In genomic region chr12:122452701-122453285, GRCh38 we compare ENCODE assay signal across 11 cellular contexts. TPM values are rescaled to one million over a fixed set of nuclear protein-coding genes. Genes with fewer than 3 reads are reported as not detected.
A peak's percentile ranks its signal among the peaks of the same experiment; 100 is the strongest.
DNase-seq lines count a peak whose midpoint lies in the region; ATAC-seq and TF ChIP-seq lines count a peak whose summit lies in the region.
"Had no signal": no experiment of that assay in that cellular context is flagged by ENCODE, and none has a peak within 500 bp of the region (broad histone marks: within the 10 kb centered on the region; RNA-seq: fewer than 3 reads in every experiment).

No MANE protein-coding gene starts in this region.

- peak overlapping the region; percentile 81 to 84 for H3K4me3 Mint-ChIP-seq in stimulated activated naive CD8-positive, alpha-beta T cell treated with anti-CD3 and anti-CD28 coated beads, Interleukin-15, amount 100 ng/mL, for 72 hours
- H3K4me3 Mint-ChIP-seq: neural crest cell had no signal

- H3K4me1 Mint-ChIP-seq in stimulated activated naive CD8-positive, alpha-beta T cell treated with anti-CD3 and anti-CD28 coated beads, Interleukin-15, amount 100 ng/mL, for 72 hours = peaks cover 26% of the 10 kb centered on the region

- TF ChIP-seq CTCF in Peyer's patch (IDR thresholded peaks at IDR 0.05) = no peak

- DNase-seq in activated T-cell treated with anti-CD3 and anti-CD28 coated beads, Interleukin-2, amount 50 U/mL, for 1 hour = peak; percentile 29
- DNase-seq in activated T-cell treated with anti-CD3 and anti-CD28 coated beads for 4 hours = no peak
- no peak for DNase-seq in Peyer's patch
- DNase-seq in effector memory CD4-positive, alpha-beta T cell = no peak
- DNase-seq in stimulated activated naive CD8-positive, alpha-beta T cell treated with anti-CD3 and anti-CD28 coated beads, Interleukin-15, amount 100 ng/mL, for 72 hours = peak; percentile 24 to 33
- no peak for DNase-seq in GF-D8 (lab: John Stamatoyannopoulos, UW)
- DNase-seq in iPS-NIHi11 (ENCODE audit: low spot score) = no peak
- no peak for DNase-seq in epidermal melanocyte (ENCODE audit: insufficient read length, low spot score)
- DNase-seq: left ventricle myocardium inferior, PC-3 had no signal

- peaks cover 0 to 6% (median 4%) of the 10 kb centered on the region in 4 donors for H3K4me1 ChIP-seq in Peyer's patch
- H3K4me1 ChIP-seq in effector memory CD4-positive, alpha-beta T cell (ENCODE audit: control insufficient read depth, insufficient read depth, low read length, poor library complexity, severe bottlenecking) = peaks cover 21% of the 10 kb centered on the region
- H3K4me1 ChIP-seq: left ventricle myocardium inferior had no signal

- no peak for TF ChIP-seq POLR2A in Peyer's patch (IDR thresholded peaks at IDR 0.05)

- H3K27ac Mint-ChIP-seq in stimulated activated naive CD8-positive, alpha-beta T cell treated with anti-CD3 and anti-CD28 coated beads, Interleukin-15, amount 100 ng/mL, for 72 hours = peak overlapping the region; percentile 98 to 99

- no peaks in the 10 kb centered on the region for H3K9me3 Mint-ChIP-seq in stimulated activated naive CD8-positive, alpha-beta T cell treated with anti-CD3 and anti-CD28 coated beads, Interleukin-15, amount 100 ng/mL, for 72 hours
- H3K9me3 Mint-ChIP-seq: neural crest cell had no signal

- H3K4me3 ChIP-seq in Peyer's patch = no peak overlapping the region
- no peak overlapping the region for H3K4me3 ChIP-seq in effector memory CD4-positive, alpha-beta T cell (ENCODE audit: insufficient read depth, low read depth, low read length, poor library complexity, severe bottlenecking)
- H3K4me3 ChIP-seq: left ventricle myocardium inferior had no signal

- ATAC-seq in stimulated activated naive CD8-positive, alpha-beta T cell treated with anti-CD3 and anti-CD28 coated beads, Interleukin-15, amount 100 ng/mL, for 72 hours = peak; percentile 29
- ATAC-seq: PC-3 had no signal

- H3K27me3 ChIP-seq in Peyer's patch = no peaks in the 10 kb centered on the region
- H3K27me3 ChIP-seq in effector memory CD4-positive, alpha-beta T cell (replicated peaks; ENCODE audit: control insufficient read depth, insufficient read depth, low read length, poor library complexity, severe bottlenecking) = no peaks in the 10 kb centered on the region

- no peaks in the 10 kb centered on the region for H3K36me3 ChIP-seq in Peyer's patch
- H3K36me3 ChIP-seq in effector memory CD4-positive, alpha-beta T cell (ENCODE audit: control insufficient read depth, insufficient read depth, low read length) = no peaks in the 10 kb centered on the region
- H3K36me3 ChIP-seq: left ventricle myocardium inferior had no signal

- peak overlapping the region; percentile 41 to 73 (median 50) for H3K27ac ChIP-seq in Peyer's patch
- H3K27ac ChIP-seq in effector memory CD4-positive, alpha-beta T cell (ENCODE audit: insufficient read depth, low read length, poor library complexity, severe bottlenecking) = peak overlapping the region; percentile 46
- H3K27ac ChIP-seq: left ventricle myocardium inferior had no signal

- H3K27me3 Mint-ChIP-seq in stimulated activated naive CD8-positive, alpha-beta T cell treated with anti-CD3 and anti-CD28 coated beads, Interleukin-15, amount 100 ng/mL, for 72 hours = no peaks in the 10 kb centered on the region

- no peaks in the 10 kb centered on the region for H3K9me3 ChIP-seq in Peyer's patch
- H3K9me3 ChIP-seq in effector memory CD4-positive, alpha-beta T cell (ENCODE audit: control insufficient read depth, low read length) = no peaks in the 10 kb centered on the region
- H3K9me3 ChIP-seq: left ventricle myocardium inferior had no signal

RNA-seq across cellular contexts. Expression of gene CLIP1, which starts 30.3 kb away (rescaled TPM):
- total RNA-seq in Peyer's patch = 100 to 1,000 TPM in 1 of 4 donors, 10 to 100 TPM in 3; 55.7 to 167 (median 86.0) TPM

RNA-seq across cellular contexts. Expression of gene ZCCHC8, which starts 47.9 kb away (rescaled TPM):
- total RNA-seq in Peyer's patch = 10 to 100 TPM; 20.5 to 59.4 (median 28.4) TPM

Comparison
In these comparisons a context has a peak if more than half of its experiments do, and no peak if none do; other contexts are left out.
1. DNase-seq: peak in activated T-cell treated with anti-CD3 and anti-CD28 coated beads, Interleukin-2, amount 50 U/mL, for 1 hour (single experiment) and stimulated activated naive CD8-positive, alpha-beta T cell treated with anti-CD3 and anti-CD28 coated beads, Interleukin-15, amount 100 ng/mL, for 72 hours (2 of 2); none in activated T-cell treated with anti-CD3 and anti-CD28 coated beads for 4 hours (single experiment), Peyer's patch (0 of 3), effector memory CD4-positive, alpha-beta T cell (0 of 3), GF-D8 (single experiment), iPS-NIHi11 (single experiment) and epidermal melanocyte (single experiment).